Comparison of ENCODE assay signal across 21 cellular contexts in genomic region chr7:99825873-99826272, GRCh38. TPM values are rescaled to one million over a fixed set of nuclear protein-coding genes. Genes with fewer than 3 reads are reported as not detected.
DNase-seq lines count a peak whose midpoint lies in the region; ATAC-seq and TF ChIP-seq lines count a peak whose summit lies in the region.
"Had no signal": no experiment of that assay in that cellular context is flagged by ENCODE, and none has a peak within 500 bp of the region (broad histone marks: within the 10 kb centered on the region; RNA-seq: fewer than 3 reads in every experiment).

No MANE protein-coding gene starts in this region.

- H2AFZ ChIP-seq in smooth muscle cell (ENCODE audit: low read depth): peak overlapping the region; percentile 62

- no peak overlapping the region for H3K27ac Mint-ChIP-seq in endodermal cell
- H3K27ac Mint-ChIP-seq: CD8-positive, alpha-beta memory T cell had no signal

- H3K4me1 Mint-ChIP-seq in endodermal cell: peaks cover 56% of the 10 kb centered on the region
- H3K4me1 Mint-ChIP-seq: CD8-positive, alpha-beta memory T cell had no signal

- peaks cover 2% of the 10 kb centered on the region for H3K9me3 Mint-ChIP-seq in endodermal cell
- H3K9me3 Mint-ChIP-seq: CD8-positive, alpha-beta memory T cell had no signal

- H3K36me3 ChIP-seq in endodermal cell (ENCODE audit: control insufficient read depth, insufficient read depth, low read length) (peaks cover 4% of the 10 kb centered on the region), right lobe of liver (no peaks in the 10 kb centered on the region), smooth muscle cell (ENCODE audit: low read depth) (no peaks in the 10 kb centered on the region)

- TF ChIP-seq CTCF in C4-2B (conservative IDR thresholded peaks at IDR 0.05) (no peak), endodermal cell (conservative IDR thresholded peaks at IDR 0.05) (no peak), right lobe of liver (IDR thresholded peaks at IDR 0.05) (no peak), smooth muscle cell (IDR thresholded peaks at IDR 0.05; ENCODE audit: borderline replicate concordance, insufficient read depth, poor library complexity, severe bottlenecking) (no peak)

- no peaks in the 10 kb centered on the region for H3K36me3 Mint-ChIP-seq in endodermal cell (ENCODE audit: low read depth)
- H3K36me3 Mint-ChIP-seq: CD8-positive, alpha-beta memory T cell had no signal

- no peak overlapping the region for H3K4me3 Mint-ChIP-seq in endodermal cell
- H3K4me3 Mint-ChIP-seq: CD8-positive, alpha-beta memory T cell had no signal

- H3K27me3 Mint-ChIP-seq in endodermal cell (ENCODE audit: insufficient read depth): no peaks in the 10 kb centered on the region

- DNase-seq in endodermal cell: peak; percentile 9
- no peak for DNase-seq in right lobe of liver
- DNase-seq in smooth muscle cell (lab: John Stamatoyannopoulos, UW; ENCODE audit: unreplicated experiment): no peak
- no peak for DNase-seq in NCI-H1930 (lab: John Stamatoyannopoulos, UW)
- DNase-seq in SIG-M5 treated with dmso at 0.1 percent for 504 hours (lab: John Stamatoyannopoulos, UW; ENCODE audit: unreplicated experiment): no peak
- DNase-seq in NCI-H510A (lab: John Stamatoyannopoulos, UW): no peak
- DNase-seq: Calu3; CD8-positive, alpha-beta memory T cell; DMS 273 treated with DMSO at 0.1 percent for 48 hours; DMS79; HCEC 1CT; KBM-7 had no signal

- no peak for TF ChIP-seq POLR2A in right lobe of liver (IDR thresholded peaks at IDR 0.05)

- ATAC-seq in right lobe of liver (no peak), HG03442 (IDR thresholded peaks at IDR 0.05; ENCODE audit: unreplicated experiment) (no peak)
- ATAC-seq: GM12878 had no signal

- H3K4me1 ChIP-seq in endodermal cell (ENCODE audit: control insufficient read depth, insufficient read depth, low read length): peaks cover 23% of the 10 kb centered on the region
- peaks cover 0 to 37% (median 14%) of the 10 kb centered on the region in 4 donors for H3K4me1 ChIP-seq in right lobe of liver
- H3K4me1 ChIP-seq in smooth muscle cell (ENCODE audit: low read depth): no peaks in the 10 kb centered on the region

- intact Hi-C loops in right lobe of liver (cut with DNase I): no loop called here

- H3F3A ChIP-seq in smooth muscle cell (ENCODE audit: low read depth): no peaks in the 10 kb centered on the region

- no peaks in the 10 kb centered on the region for H4K20me1 ChIP-seq in smooth muscle cell (ENCODE audit: low read depth)

- no peak overlapping the region for H3K9ac ChIP-seq in endodermal cell (ENCODE audit: extremely low read depth, low read length, poor library complexity, severe bottlenecking)
- H3K9ac ChIP-seq in smooth muscle cell (ENCODE audit: low read depth): no peak overlapping the region

- H3K79me2 ChIP-seq in smooth muscle cell (ENCODE audit: low read depth): no peaks in the 10 kb centered on the region

- H3K9me3 ChIP-seq in endodermal cell (ENCODE audit: control insufficient read depth, low read length) (peaks cover 35% of the 10 kb centered on the region), right lobe of liver (no peaks in the 10 kb centered on the region), smooth muscle cell (replicated peaks; ENCODE audit: low read depth) (no peaks in the 10 kb centered on the region)

- H3K27ac ChIP-seq in C4-2B (peak overlapping the region; percentile 89; the same call in 1 of the 2 replicates), endodermal cell (ENCODE audit: low read depth, low read length) (no peak overlapping the region), right lobe of liver (peak overlapping the region; percentile 69 to 97 (median 82)), smooth muscle cell (ENCODE audit: low read depth) (no peak overlapping the region)
- H3K27ac ChIP-seq: 22Rv1, HL-60 had no signal

- H3K27me3 ChIP-seq in endodermal cell (ENCODE audit: control insufficient read depth, insufficient read depth, low read length, poor library complexity, severe bottlenecking) (no peaks in the 10 kb centered on the region), right lobe of liver (no peaks in the 10 kb centered on the region), smooth muscle cell (ENCODE audit: low read depth) (no peaks in the 10 kb centered on the region)

- H3K4me2 ChIP-seq in smooth muscle cell: peak overlapping the region; percentile 48

- H3K4me3 ChIP-seq in endodermal cell (ENCODE audit: low read length) (peak overlapping the region; percentile 46), right lobe of liver (peak overlapping the region in 2 of 3 donors; percentile 15 to 57), smooth muscle cell (no peak overlapping the region)
- H3K4me3 ChIP-seq: GM12878 had no signal

RNA-seq across cellular contexts. Expression of gene CYP3A43, which starts 1.9 kb away (rescaled TPM):
- total RNA-seq in endodermal cell (under 1 TPM; 0.31 to 0.60 TPM), right lobe of liver (100 to 1,000 TPM in 1 of 6 experiments, 10 to 100 TPM in 3, 1 to 10 TPM in 2; 4.9 to 132 (median 22.5) TPM), smooth muscle cell (not detected in 2 replicates)
- 0.39 TPM for polyA plus RNA-seq in endodermal cell (2013, experiment 1 of 2)
- polyA plus RNA-seq in endodermal cell (2013, experiment 2 of 2): 0.29 TPM
- polyA plus RNA-seq in smooth muscle cell: not detected in 2 replicates
- total RNA-seq: A673; Calu3; CD8-positive, alpha-beta memory T cell; G401; GM12878; H1 had no signal
- polyA plus RNA-seq: BJ; CD8-positive, alpha-beta memory T cell had no signal

RNA-seq across cellular contexts. Expression of gene CYP3A4, which starts 41.9 kb away (rescaled TPM):
- total RNA-seq in endodermal cell (under 1 TPM in 1 of 2 donors, not detected in 1; 0.11 TPM), right lobe of liver (over 10,000 TPM in 1 of 6 experiments, 1,000 to 10,000 TPM in 2, 100 to 1,000 TPM in 3; 443 to 12,747 (median 1,120) TPM), smooth muscle cell (not detected in 2 replicates)
- polyA plus RNA-seq in endodermal cell (2013, experiment 1 of 2): not detected
- polyA plus RNA-seq in endodermal cell (2013, experiment 2 of 2): not detected
- polyA plus RNA-seq in smooth muscle cell: not detected in 2 replicates
- total RNA-seq: A673; Calu3; CD8-positive, alpha-beta memory T cell; G401; H1 had no signal
- polyA plus RNA-seq: BJ; CD8-positive, alpha-beta memory T cell; H1 had no signal

RNA-seq across cellular contexts. Expression of gene OR2AE1, which starts 51.0 kb away (rescaled TPM):
- total RNA-seq in endodermal cell (not detected), right lobe of liver (not detected), smooth muscle cell (not detected in 2 replicates)
- not detected for polyA plus RNA-seq in endodermal cell (2013, experiment 1 of 2)
- not detected for polyA plus RNA-seq in endodermal cell (2013, experiment 2 of 2)
- polyA plus RNA-seq in smooth muscle cell: not detected in 2 replicates
- total RNA-seq: A673, Calu3, G401, H1 had no signal
- polyA plus RNA-seq: BJ; CD8-positive, alpha-beta memory T cell; H1 had no signal

Comparison
In these comparisons a context has a peak if more than half of its experiments do, and no peak if none do; other contexts are left out.
1. H3K27ac ChIP-seq: peak in C4-2B (single experiment) and right lobe of liver (3 of 3); none in endodermal cell (single experiment) and smooth muscle cell (single experiment).
2. RNA of gene CYP3A4, which starts 41.9 kb away (total RNA-seq): 443 to 12,747 TPM in right lobe of liver; 0.11 TPM in endodermal cell and not detected in smooth muscle cell; every median in the first group is over 100 times any median in the second.